Comparison of ENCODE assay signal across 14 cellular contexts in genomic region chr16:70692130-70692470, GRCh38. TPM values are rescaled to one million over a fixed set of nuclear protein-coding genes. Genes with fewer than 3 reads are reported as not detected.
DNase-seq lines count a peak whose midpoint lies in the region; TF ChIP-seq lines count a peak whose summit lies in the region.
"Had no signal": no experiment of that assay in that cellular context is flagged by ENCODE, and none has a peak within 500 bp of the region (broad histone marks: within the 10 kb centered on the region; RNA-seq: fewer than 3 reads in every experiment).

No MANE protein-coding gene starts in this region.

- intact Hi-C loops in esophagus squamous epithelium (cut with DNase I) (no loop called here), ovary (cut with DNase I) (no loop called here)

- peak overlapping the region; percentile 62 for H3K9ac ChIP-seq in adipocyte (ENCODE audit: low read length)

- H3K27ac ChIP-seq in esophagus squamous epithelium, result peak overlapping the region; percentile 85 to 95 (median 92)
- H3K27ac ChIP-seq in ovary, result peak overlapping the region; percentile 59 to 79
- peak overlapping the region; percentile 81 to 97 (median 91) for H3K27ac ChIP-seq in tibial nerve

- no peak overlapping the region for H3K4me3 ChIP-seq in adipocyte (ENCODE audit: low read length)
- no peak overlapping the region for H3K4me3 ChIP-seq in esophagus squamous epithelium
- no peak overlapping the region for H3K4me3 ChIP-seq in ovary
- no peak overlapping the region for H3K4me3 ChIP-seq in tibial nerve

- no peak overlapping the region for H3K4me3 Mint-ChIP-seq in nephron progenitor cell
- H3K4me3 Mint-ChIP-seq: activated CD4-positive, alpha-beta T cell treated with anti-CD3 and anti-CD28 coated beads, Interleukin-2, amount 10 ng/mL, durations not matched to agents 24 days and 14 days; H9 had no signal

- H3K27me3 ChIP-seq in adipocyte (replicated peaks; ENCODE audit: control insufficient read depth, insufficient read depth, low read length) (no peaks in the 10 kb centered on the region), esophagus squamous epithelium (no peaks in the 10 kb centered on the region), ovary (no peaks in the 10 kb centered on the region), tibial nerve (no peaks in the 10 kb centered on the region)

- peaks cover 5% of the 10 kb centered on the region for H3K36me3 Mint-ChIP-seq in nephron progenitor cell (ENCODE audit: low read depth)

- no peak for DNase-seq in adipocyte (ENCODE audit: low read depth)
- no peak for DNase-seq in esophagus squamous epithelium (lab: John Stamatoyannopoulos, UW)
- DNase-seq in ovary, result no peak
- no peak for DNase-seq in tibial nerve (ENCODE audit: low spot score in 2 of 2)
- no peak for DNase-seq in nephron progenitor cell
- DNase-seq in NCI-H2029 treated with DMSO at 0.1 percent for 48 hours (lab: John Stamatoyannopoulos, UW), result no peak
- DNase-seq in cerebellum (ENCODE audit: low spot score), result no peak
- no peak for DNase-seq in GM10266 (ENCODE audit: extremely low spot score)
- DNase-seq: activated CD4-positive, alpha-beta T cell treated with anti-CD3 and anti-CD28 coated beads, Interleukin-2, amount 10 ng/mL, durations not matched to agents 24 days and 14 days; activated T-cell treated with anti-CD3 and anti-CD28 coated beads, Interleukin-2, amount 50 U/mL, for 48 hours; H9; stimulated activated naive CD8-positive, alpha-beta T cell treated with anti-CD3 and anti-CD28 coated beads, Interleukin-15, Interleukin-2, amounts not matched to agents 100 U/mL and 50 U/mL, for 24 hours; T-helper 2 cell had no signal

- H3K4me1 ChIP-seq in adipocyte (ENCODE audit: control insufficient read depth, insufficient read depth, low read length) (peaks cover 70% of the 10 kb centered on the region), esophagus squamous epithelium (peaks cover 81 to 100% (median 98%) of the 10 kb centered on the region in 3 donors), ovary (ENCODE audit: insufficient read depth) (peaks cover 68% of the 10 kb centered on the region), tibial nerve (peaks cover 9 to 100% (median 82%) of the 10 kb centered on the region in 4 donors)

- TF ChIP-seq CTCF in esophagus squamous epithelium (IDR thresholded peaks at IDR 0.05), result no peak
- no peak for TF ChIP-seq CTCF in ovary (IDR thresholded peaks at IDR 0.05)
- no peak for TF ChIP-seq CTCF in tibial nerve (IDR thresholded peaks at IDR 0.05)
- TF ChIP-seq CTCF in nephron progenitor cell (IDR thresholded peaks at IDR 0.05), result no peak
- TF ChIP-seq CTCF in GM10266 (IDR thresholded peaks at IDR 0.05; ENCODE audit: control insufficient read depth, insufficient read depth, low read depth, missing control alignments), result no peak

- 60% methylated on average over 1 of the region's 3 CpGs; no CpG with 5 or more reads in 1 of the 2 donors for WGBS in esophagus squamous epithelium, 2 donors
- 11 to 43% (median 40%) methylated on average over 3 of the region's 3 CpGs for WGBS in ovary, 3 donors
- 34 to 37% methylated on average over 2 of the region's 3 CpGs for WGBS in tibial nerve, 2 donors

- H3K9me3 Mint-ChIP-seq in nephron progenitor cell, result no peaks in the 10 kb centered on the region
- H3K9me3 Mint-ChIP-seq: activated CD4-positive, alpha-beta T cell treated with anti-CD3 and anti-CD28 coated beads, Interleukin-2, amount 10 ng/mL, durations not matched to agents 24 days and 14 days; H9 had no signal

- TF ChIP-seq EP300 in ovary (IDR thresholded peaks at IDR 0.05) (no peak), tibial nerve (IDR thresholded peaks at IDR 0.05) (no peak)

- peaks cover 60% of the 10 kb centered on the region for H3K4me1 Mint-ChIP-seq in nephron progenitor cell

- no peaks in the 10 kb centered on the region for H3K36me3 ChIP-seq in adipocyte (ENCODE audit: control insufficient read depth, insufficient read depth, low read length, severe bottlenecking)
- peaks cover 0 to 6% (median 0%) of the 10 kb centered on the region in 3 donors for H3K36me3 ChIP-seq in esophagus squamous epithelium
- no peaks in the 10 kb centered on the region for H3K36me3 ChIP-seq in ovary
- H3K36me3 ChIP-seq in tibial nerve, result peaks cover 0 to 3% (median 0%) of the 10 kb centered on the region in 3 donors

- TF ChIP-seq POLR2A in esophagus squamous epithelium (IDR thresholded peaks at IDR 0.05) (no peak), ovary (IDR thresholded peaks at IDR 0.05) (no peak), tibial nerve (IDR thresholded peaks at IDR 0.05) (no peak)

- peaks cover 3% of the 10 kb centered on the region for H3K27me3 Mint-ChIP-seq in nephron progenitor cell (ENCODE audit: low read depth, poor library complexity)

- no peak overlapping the region for H3K27ac Mint-ChIP-seq in nephron progenitor cell
- H3K27ac Mint-ChIP-seq: activated CD4-positive, alpha-beta T cell treated with anti-CD3 and anti-CD28 coated beads, Interleukin-2, amount 10 ng/mL, durations not matched to agents 24 days and 14 days; H9 had no signal

- no peaks in the 10 kb centered on the region for H3K9me3 ChIP-seq in adipocyte (ENCODE audit: control insufficient read depth, low read length)
- no peaks in the 10 kb centered on the region for H3K9me3 ChIP-seq in esophagus squamous epithelium
- no peaks in the 10 kb centered on the region for H3K9me3 ChIP-seq in ovary
- no peaks in the 10 kb centered on the region for H3K9me3 ChIP-seq in tibial nerve

RNA-seq across cellular contexts. Expression of gene MTSS2, which starts 6.2 kb away (rescaled TPM):
- 10 to 100 TPM; 15.5 to 39.7 (median 27.5) TPM for total RNA-seq in esophagus squamous epithelium
- 10 to 100 TPM; 19.6 to 93.5 (median 40.2) TPM for total RNA-seq in ovary
- polyA plus RNA-seq in ovary, result 10 to 100 TPM in 1 of 2 donors, 1 to 10 TPM in 1; 8.4 to 52.5 TPM
- 10 to 100 TPM; 24.1 to 40.6 (median 35.4) TPM for total RNA-seq in tibial nerve
- 49.0 TPM for total RNA-seq in cerebellum

RNA-seq across cellular contexts. Expression of gene IL34, which starts 45.7 kb away (rescaled TPM):
- total RNA-seq in esophagus squamous epithelium (10 to 100 TPM in 2 of 4 donors, 1 to 10 TPM in 2; 3.2 to 26.6 (median 9.1) TPM), ovary (1 to 10 TPM in 6 of 7 donors, under 1 TPM in 1; 0.91 to 4.0 (median 1.9) TPM), tibial nerve (10 to 100 TPM; 49.6 to 89.4 (median 60.9) TPM), cerebellum (4.1 TPM)
- 1 to 10 TPM in 1 of 2 donors, under 1 TPM in 1; 0.88 to 1.8 TPM for polyA plus RNA-seq in ovary
- total RNA-seq: MCF 10A had no signal
